In genomic region chr22:20983081-20983745, GRCh38 we compare ENCODE assay signal across 9 cellular contexts. TPM values are rescaled to one million over a fixed set of nuclear protein-coding genes. Genes with fewer than 3 reads are reported as not detected.
DNase-seq lines count a peak whose midpoint lies in the region; ATAC-seq and TF ChIP-seq lines count a peak whose summit lies in the region.
"Had no signal": no experiment of that assay in that cellular context is flagged by ENCODE, and none has a peak within 500 bp of the region (broad histone marks: within the 10 kb centered on the region; RNA-seq: fewer than 3 reads in every experiment).

No MANE protein-coding gene starts in this region.

- H3K9me3 ChIP-seq in DOHH2 (ENCODE audit: control insufficient read depth, insufficient read depth, low read length) (peaks cover 11% of the 10 kb centered on the region; the same call in 1 of the 2 replicates), RWPE2 (ENCODE audit: severe bottlenecking) (no peaks in the 10 kb centered on the region), esophagus (ENCODE audit: control insufficient read depth in 2 of 2, insufficient read depth in 1 of 2, low read depth in 1 of 2, low read length in 1 of 2) (no peaks in the 10 kb centered on the region), prostate gland (no peaks in the 10 kb centered on the region)

- H3K27ac ChIP-seq in DOHH2 (ENCODE audit: low read depth, low read length) (no peak overlapping the region), RWPE2 (ENCODE audit: poor library complexity, severe bottlenecking) (no peak overlapping the region), esophagus (ENCODE audit: low read depth in 2 of 2, low read length in 1 of 2) (no peak overlapping the region), prostate gland (peak overlapping the region in 1 of 2 donors; percentile 86)

- peaks cover 20% of the 10 kb centered on the region for H3K4me1 ChIP-seq in DOHH2 (ENCODE audit: control insufficient read depth, low read length)
- no peaks in the 10 kb centered on the region for H3K4me1 ChIP-seq in RWPE2 (ENCODE audit: insufficient read depth, poor library complexity, severe bottlenecking)
- H3K4me1 ChIP-seq in esophagus (ENCODE audit: control insufficient read depth in 2 of 2, insufficient read depth in 2 of 2, low read length in 1 of 2), result peaks cover 10 to 25% of the 10 kb centered on the region in 2 donors
- H3K4me1 ChIP-seq in prostate gland (replicated peaks), result peaks cover 13% of the 10 kb centered on the region

- no peaks in the 10 kb centered on the region for H3K9me2 ChIP-seq in DOHH2 (replicated peaks; ENCODE audit: control insufficient read depth, low read length)

- DNase-seq in RWPE2 (ENCODE audit: low spot score) (no peak), prostate gland (ENCODE audit: low spot score) (no peak), islet precursor cell (no peak), left lobe of liver (ENCODE audit: low spot score) (no peak)
- DNase-seq: NCI-H1092 treated with DMSO at 0.1 percent for 48 hours had no signal

- peaks cover 29% of the 10 kb centered on the region for H3K79me2 ChIP-seq in DOHH2 (ENCODE audit: control insufficient read depth, low read length)

- H3F3A ChIP-seq in DOHH2 (ENCODE audit: control insufficient read depth, insufficient read depth), result no peaks in the 10 kb centered on the region

- no peak for TF ChIP-seq POLR2A in prostate gland (IDR thresholded peaks at IDR 0.05)

- no peaks in the 10 kb centered on the region for H4K20me1 ChIP-seq in DOHH2 (ENCODE audit: control insufficient read depth, insufficient read depth, low read depth, low read length)

- WGBS in esophagus, 2 donors, result 74 to 75% methylated on average over 5 of the region's 5 CpGs
- 68% methylated on average over 5 of the region's 5 CpGs for WGBS in prostate gland

- H3K36me3 ChIP-seq in DOHH2 (ENCODE audit: control insufficient read depth, low read length) (peaks cover 38% of the 10 kb centered on the region), RWPE2 (ENCODE audit: low read depth) (peaks cover 30% of the 10 kb centered on the region), esophagus (ENCODE audit: control insufficient read depth in 2 of 2, insufficient read depth in 2 of 2, low read length in 1 of 2) (peaks cover 7 to 19% of the 10 kb centered on the region in 2 donors), prostate gland (no peaks in the 10 kb centered on the region)

- intact Hi-C loops in prostate gland (cut with DNase I), result no loop called here

- H3K4me3 ChIP-seq in DOHH2 (ENCODE audit: low read length) (peak overlapping the region; percentile 100), RWPE2 (ENCODE audit: severe bottlenecking) (peak overlapping the region; percentile 84), esophagus (ENCODE audit: low read depth in 1 of 2, low read length in 2 of 2) (peak overlapping the region; percentile 85 to 94), prostate gland (peak overlapping the region; percentile 75 to 89)

- no peak for ATAC-seq in RWPE2 (ENCODE audit: low read depth)
- no peak for ATAC-seq in left lobe of liver
- no peak for ATAC-seq in GM19397 (IDR thresholded peaks at IDR 0.05; ENCODE audit: unreplicated experiment)
- no peak for ATAC-seq in GM21367 (IDR thresholded peaks at IDR 0.05; ENCODE audit: unreplicated experiment)

- TF ChIP-seq CTCF in DOHH2 (IDR thresholded peaks at IDR 0.05; ENCODE audit: low read depth, low read length, poor library complexity, severe bottlenecking) (no peak), RWPE2 (IDR thresholded peaks at IDR 0.05; ENCODE audit: poor library complexity, severe bottlenecking) (no peak), prostate gland (IDR thresholded peaks at IDR 0.05) (no peak)

- peak overlapping the region; percentile 92 for H3K4me2 ChIP-seq in DOHH2 (ENCODE audit: low read length)

- H3K27me3 ChIP-seq in DOHH2 (ENCODE audit: control insufficient read depth, low read length), result no peaks in the 10 kb centered on the region
- H3K27me3 ChIP-seq in RWPE2 (ENCODE audit: insufficient read depth, poor library complexity, severe bottlenecking), result no peaks in the 10 kb centered on the region
- H3K27me3 ChIP-seq in esophagus (ENCODE audit: control insufficient read depth in 1 of 2, insufficient read depth in 2 of 2, low read length in 2 of 2), result no peaks in the 10 kb centered on the region
- no peaks in the 10 kb centered on the region for H3K27me3 ChIP-seq in prostate gland (replicated peaks; ENCODE audit: insufficient read depth)

RNA-seq across cellular contexts. Expression of gene LZTR1, which starts 1.1 kb away (rescaled TPM):
- 10 to 100 TPM; 21.1 to 39.0 TPM for polyA plus RNA-seq in esophagus
- total RNA-seq in prostate gland (10 to 100 TPM; 41.5 to 48.9 TPM), left lobe of liver (36.7 TPM)

RNA-seq across cellular contexts. Expression of gene AIFM3, which starts 16.2 kb away (rescaled TPM):
- 1 to 10 TPM; 1.1 to 1.7 TPM for polyA plus RNA-seq in esophagus
- total RNA-seq in prostate gland (1 to 10 TPM; 1.4 to 1.8 TPM), left lobe of liver (1.3 TPM)

RNA-seq across cellular contexts. Expression of gene THAP7, which starts 18.7 kb away (rescaled TPM):
- polyA plus RNA-seq in esophagus, result 10 to 100 TPM; 21.0 to 28.2 TPM
- 10 to 100 TPM; 77.7 to 83.1 TPM for total RNA-seq in prostate gland
- 16.9 TPM for total RNA-seq in left lobe of liver

RNA-seq across cellular contexts. Expression of gene P2RX6, which starts 31.8 kb away (rescaled TPM):
- polyA plus RNA-seq in esophagus, result under 1 TPM; 0.16 to 0.29 TPM
- total RNA-seq in prostate gland, result 1 to 10 TPM; 4.6 to 5.5 TPM
- total RNA-seq in left lobe of liver, result 0.28 TPM

RNA-seq across cellular contexts. Expression of gene SLC7A4, which starts 49.1 kb away (rescaled TPM):
- 1 to 10 TPM; 4.0 to 4.5 TPM for polyA plus RNA-seq in esophagus
- 10 to 100 TPM; 13.0 to 53.9 TPM for total RNA-seq in prostate gland
- total RNA-seq in left lobe of liver, result 0.23 TPM
